8 cellular contexts compared by ENCODE assay signal in genomic region chr21:45439171-45439872, GRCh38. TPM values are rescaled to one million over a fixed set of nuclear protein-coding genes. Genes with fewer than 3 reads are reported as not detected.
DNase-seq lines count a peak whose midpoint lies in the region; ATAC-seq and TF ChIP-seq lines count a peak whose summit lies in the region.

No MANE protein-coding gene starts in this region.

- no peaks in the 10 kb centered on the region for H3K9me3 ChIP-seq in transverse colon

- peak; percentile 63 for TF ChIP-seq EP300 in transverse colon (IDR thresholded peaks at IDR 0.05; ENCODE audit: low read depth)

- H3K4me1 Mint-ChIP-seq in activated naive CD8-positive, alpha-beta T cell treated with anti-CD3 and anti-CD28 coated beads, Interleukin-2, amount 10 ng/mL, durations not matched to agents 7 days and 5 days, result peaks cover 1% of the 10 kb centered on the region

- 0 to 15% methylated on average over 5 to 49 of the region's 58 CpGs for WGBS in transverse colon (ENCODE audit: low coverage in 1 of 2), 2 donors

- H3K27me3 Mint-ChIP-seq in activated naive CD8-positive, alpha-beta T cell treated with anti-CD3 and anti-CD28 coated beads, Interleukin-2, amount 10 ng/mL, durations not matched to agents 7 days and 5 days, result peaks cover 2% of the 10 kb centered on the region

- H3K36me3 ChIP-seq in transverse colon, result no peaks in the 10 kb centered on the region

- in situ Hi-C loops in transverse colon (cut with MboI; ENCODE audit: low pct_ligation_motif_present in 1 of 4, low pct_unique_long_range_greater_than_20kb in 1 of 4, low sequenced_read_pairs in 3 of 4), result loop anchor here in 2 of 4 donors (25.0 kb wide), 2 partner anchors 152 to 302 kb away; partner anchors contain the start of gene POFUT2 (in 1 of the 2)

- ATAC-seq in activated naive CD8-positive, alpha-beta T cell treated with anti-CD3 and anti-CD28 coated beads, Interleukin-2, amount 10 ng/mL, durations not matched to agents 7 days and 5 days (ENCODE audit: low read depth), result peak; percentile 89
- peak; percentile 95 for ATAC-seq in Right ventricle myocardium superior (ENCODE audit: poor library complexity)

- H3K4me1 ChIP-seq in transverse colon, result peaks cover 0 to 13% (median 8%) of the 10 kb centered on the region in 4 donors

- H3K4me3 ChIP-seq in transverse colon, result peak overlapping the region in 2 of 4 donors; percentile 19 to 41

- H3K9me3 Mint-ChIP-seq in activated naive CD8-positive, alpha-beta T cell treated with anti-CD3 and anti-CD28 coated beads, Interleukin-2, amount 10 ng/mL, durations not matched to agents 7 days and 5 days, result no peaks in the 10 kb centered on the region

- peak overlapping the region; percentile 65 to 73 (median 70) for H3K27ac ChIP-seq in transverse colon

- H3K36me3 Mint-ChIP-seq in activated naive CD8-positive, alpha-beta T cell treated with anti-CD3 and anti-CD28 coated beads, Interleukin-2, amount 10 ng/mL, durations not matched to agents 7 days and 5 days, result peaks cover 1% of the 10 kb centered on the region

- H3K4me3 Mint-ChIP-seq in activated naive CD8-positive, alpha-beta T cell treated with anti-CD3 and anti-CD28 coated beads, Interleukin-2, amount 10 ng/mL, durations not matched to agents 7 days and 5 days, result peak overlapping the region; percentile 61

- peak; percentile 21 to 41 for DNase-seq in NCI-H187 (lab: John Stamatoyannopoulos, UW)
- DNase-seq in NCI-H187 treated with DMSO at 0.1 percent for 48 hours (lab: John Stamatoyannopoulos, UW), result no peak
- peak; percentile 85 for DNase-seq in LHCN-M2 (ENCODE audit: low read depth)
- peak; percentile 81 for DNase-seq in SW480 (ENCODE audit: low spot score)
- DNase-seq in activated naive CD8-positive, alpha-beta T cell treated with anti-CD3 and anti-CD28 coated beads, Interleukin-2, amount 10 ng/mL, durations not matched to agents 7 days and 5 days, result peak; percentile 92
- DNase-seq in Right ventricle myocardium superior, result peak; percentile 93
- DNase-seq in posterior vena cava (ENCODE audit: low spot score), result peak; percentile 97
- DNase-seq in transverse colon, result peak; percentile 83

- TF ChIP-seq CTCF in transverse colon (IDR thresholded peaks at IDR 0.05), result peak; percentile 97 to 98 (median 98)

- H3K27ac Mint-ChIP-seq in activated naive CD8-positive, alpha-beta T cell treated with anti-CD3 and anti-CD28 coated beads, Interleukin-2, amount 10 ng/mL, durations not matched to agents 7 days and 5 days, result peak overlapping the region; percentile 71

- POLR2A ChIA-PET in activated naive CD8-positive, alpha-beta T cell treated with anti-CD3 and anti-CD28 coated beads, Interleukin-2, amount 10 ng/mL, durations not matched to agents 7 days and 5 days (lab: Charles Lee), result interaction anchor here (1.2 kb wide), 1 partner anchor 147 kb away, joined by 3 read pairs; no protein-coding TSS in a partner anchor

- H3K27me3 ChIP-seq in transverse colon, result no peaks in the 10 kb centered on the region

- intact Hi-C loops in Right ventricle myocardium superior (cut with DNase I) (loop anchor here (1.0 to 10.0 kb wide), 3 partner anchors 52 to 285 kb away; no protein-coding TSS in a partner anchor), posterior vena cava (cut with DNase I) (loop anchor here (2.0 to 10.0 kb wide), 3 partner anchors 65 to 285 kb away; no protein-coding TSS in a partner anchor), transverse colon (cut with DNase I; ENCODE audit: low total_unique reads) (loop anchor here (1.0 kb wide), 1 partner anchor 147 kb away; no protein-coding TSS in a partner anchor)

- TF ChIP-seq POLR2A in transverse colon (IDR thresholded peaks at IDR 0.05), result no peak

RNA-seq across cellular contexts. Expression of gene COL18A1, which starts 34.4 kb away (rescaled TPM):
- total RNA-seq in LHCN-M2 (2014; rRNA removed) (44.8 and 54.2 TPM in 2 replicates), Right ventricle myocardium superior (44.2 TPM), posterior vena cava (100 to 1,000 TPM; 117 to 133 TPM), transverse colon (100 to 1,000 TPM in 1 of 4 donors, 10 to 100 TPM in 3; 19.3 to 121 (median 23.3) TPM)
- polyA plus RNA-seq in LHCN-M2 (2012), result 13.2 TPM
- 10 to 100 TPM; 12.5 to 12.8 TPM for total RNA-seq in activated naive CD8-positive, alpha-beta T cell treated with anti-CD3 and anti-CD28 coated beads, Interleukin-2, amount 10 ng/mL, durations not matched to agents 7 days and 5 days
